ENCODE assay signal across 9 cellular contexts in genomic region chr5:150789943-150790611, GRCh38. TPM values are rescaled to one million over a fixed set of nuclear protein-coding genes. Genes with fewer than 3 reads are reported as not detected.
DNase-seq lines count a peak whose midpoint lies in the region; ATAC-seq lines count a peak whose summit lies in the region.
"Had no signal": no experiment of that assay in that cellular context is flagged by ENCODE, and none has a peak within 500 bp of the region (broad histone marks: within the 10 kb centered on the region; RNA-seq: fewer than 3 reads in every experiment).

No MANE protein-coding gene starts in this region.

- H3K27me3 Mint-ChIP-seq in activated naive CD8-positive, alpha-beta T cell treated with anti-CD3 and anti-CD28 coated beads, Interleukin-2, amount 10 ng/mL, durations not matched to agents 7 days and 5 days = no peaks in the 10 kb centered on the region

- POLR2A ChIA-PET in activated naive CD8-positive, alpha-beta T cell treated with anti-CD3 and anti-CD28 coated beads, Interleukin-2, amount 10 ng/mL, durations not matched to agents 7 days and 5 days (lab: Charles Lee) = interaction anchor here (2.0 to 2.7 kb wide), 3 partner anchors 11 to 89 kb away, joined by 12 to 23 read pairs (median 12); partner anchors contain the start of genes IRGM, RBM22 and SMIM3

- H3K36me3 Mint-ChIP-seq in activated naive CD8-positive, alpha-beta T cell treated with anti-CD3 and anti-CD28 coated beads, Interleukin-2, amount 10 ng/mL, durations not matched to agents 7 days and 5 days = peaks cover 46% of the 10 kb centered on the region

- H3K4me1 Mint-ChIP-seq in activated naive CD8-positive, alpha-beta T cell treated with anti-CD3 and anti-CD28 coated beads, Interleukin-2, amount 10 ng/mL, durations not matched to agents 7 days and 5 days = peaks cover 45% of the 10 kb centered on the region
- H3K4me1 Mint-ChIP-seq: memory B cell had no signal

- H3K9me3 Mint-ChIP-seq in activated naive CD8-positive, alpha-beta T cell treated with anti-CD3 and anti-CD28 coated beads, Interleukin-2, amount 10 ng/mL, durations not matched to agents 7 days and 5 days = peaks cover 13% of the 10 kb centered on the region

- intact Hi-C loops in Right ventricle myocardium inferior (cut with DNase I) (no loop called here), cardiac septum (cut with DNase I) (no loop called here)

- peak; percentile 64 for ATAC-seq in Right ventricle myocardium inferior
- peak; percentile 89 for ATAC-seq in HG03108 (IDR thresholded peaks at IDR 0.05; ENCODE audit: unreplicated experiment)
- ATAC-seq in activated naive CD8-positive, alpha-beta T cell treated with anti-CD3 and anti-CD28 coated beads, Interleukin-2, amount 10 ng/mL, durations not matched to agents 7 days and 5 days (ENCODE audit: low read depth) = peak; percentile 99

- H3K4me3 Mint-ChIP-seq in activated naive CD8-positive, alpha-beta T cell treated with anti-CD3 and anti-CD28 coated beads, Interleukin-2, amount 10 ng/mL, durations not matched to agents 7 days and 5 days = peak overlapping the region; percentile 70
- H3K4me3 Mint-ChIP-seq: memory B cell had no signal

- no peak overlapping the region for H3K27ac ChIP-seq in caudate nucleus (ENCODE audit: low read depth, low read length)

- no peak for DNase-seq in Right ventricle myocardium inferior (ENCODE audit: missing footprints)
- no peak for DNase-seq in cardiac septum (ENCODE audit: low spot score)
- peak; percentile 64 for DNase-seq in SKM-1 (lab: John Stamatoyannopoulos, UW; ENCODE audit: unreplicated experiment)
- peak; percentile 43 for DNase-seq in activated naive CD8-positive, alpha-beta T cell treated with anti-CD3 and anti-CD28 coated beads, Interleukin-2, amount 10 ng/mL, durations not matched to agents 7 days and 5 days
- peak; percentile 49 for DNase-seq in iPS-NIHi7 (ENCODE audit: extremely low spot score)
- peak; percentile 53 for DNase-seq in stimulated activated CD4-positive, alpha-beta T cell treated with anti-CD3 and anti-CD28 coated beads, Interleukin-4, amount 100 ng/mL, for 1 hour
- no peak for DNase-seq in caudate nucleus (lab: John Stamatoyannopoulos, UW)

- peak overlapping the region; percentile 69 for H3K27ac Mint-ChIP-seq in activated naive CD8-positive, alpha-beta T cell treated with anti-CD3 and anti-CD28 coated beads, Interleukin-2, amount 10 ng/mL, durations not matched to agents 7 days and 5 days
- H3K27ac Mint-ChIP-seq: memory B cell had no signal

RNA-seq across cellular contexts. Expression of gene SMIM3, which starts 11.5 kb away (rescaled TPM):
- total RNA-seq in Right ventricle myocardium inferior = 19.8 TPM
- total RNA-seq in cardiac septum = 15.3 TPM
- 10 to 100 TPM; 15.7 to 16.8 TPM for total RNA-seq in activated naive CD8-positive, alpha-beta T cell treated with anti-CD3 and anti-CD28 coated beads, Interleukin-2, amount 10 ng/mL, durations not matched to agents 7 days and 5 days

RNA-seq across cellular contexts. Expression of gene DCTN4, which starts 31.3 kb away (rescaled TPM):
- total RNA-seq in Right ventricle myocardium inferior = 46.4 TPM
- 44.9 TPM for total RNA-seq in cardiac septum
- 10 to 100 TPM; 43.2 to 43.3 TPM for total RNA-seq in activated naive CD8-positive, alpha-beta T cell treated with anti-CD3 and anti-CD28 coated beads, Interleukin-2, amount 10 ng/mL, durations not matched to agents 7 days and 5 days

RNA-seq across cellular contexts. Expression of gene IRGM, which starts 56.2 kb away (rescaled TPM):
- not detected for total RNA-seq in Right ventricle myocardium inferior
- total RNA-seq in cardiac septum = not detected
- total RNA-seq in activated naive CD8-positive, alpha-beta T cell treated with anti-CD3 and anti-CD28 coated beads, Interleukin-2, amount 10 ng/mL, durations not matched to agents 7 days and 5 days = 1 to 10 TPM; 4.4 to 4.6 TPM

Comparison
In these comparisons a context has a peak if more than half of its experiments do, and no peak if none do; other contexts are left out.
1. DNase-seq: peak in SKM-1 (single experiment), activated naive CD8-positive, alpha-beta T cell treated with anti-CD3 and anti-CD28 coated beads, Interleukin-2, amount 10 ng/mL, durations not matched to agents 7 days and 5 days (single experiment), iPS-NIHi7 (single experiment) and stimulated activated CD4-positive, alpha-beta T cell treated with anti-CD3 and anti-CD28 coated beads, Interleukin-4, amount 100 ng/mL, for 1 hour (single experiment); none in Right ventricle myocardium inferior (single experiment), cardiac septum (single experiment) and caudate nucleus (0 of 61).
2. Peak in every context shown above with its lines, with median percentiles within 50 percentile points of each other: ATAC-seq.